In the genomic region with DNA sequence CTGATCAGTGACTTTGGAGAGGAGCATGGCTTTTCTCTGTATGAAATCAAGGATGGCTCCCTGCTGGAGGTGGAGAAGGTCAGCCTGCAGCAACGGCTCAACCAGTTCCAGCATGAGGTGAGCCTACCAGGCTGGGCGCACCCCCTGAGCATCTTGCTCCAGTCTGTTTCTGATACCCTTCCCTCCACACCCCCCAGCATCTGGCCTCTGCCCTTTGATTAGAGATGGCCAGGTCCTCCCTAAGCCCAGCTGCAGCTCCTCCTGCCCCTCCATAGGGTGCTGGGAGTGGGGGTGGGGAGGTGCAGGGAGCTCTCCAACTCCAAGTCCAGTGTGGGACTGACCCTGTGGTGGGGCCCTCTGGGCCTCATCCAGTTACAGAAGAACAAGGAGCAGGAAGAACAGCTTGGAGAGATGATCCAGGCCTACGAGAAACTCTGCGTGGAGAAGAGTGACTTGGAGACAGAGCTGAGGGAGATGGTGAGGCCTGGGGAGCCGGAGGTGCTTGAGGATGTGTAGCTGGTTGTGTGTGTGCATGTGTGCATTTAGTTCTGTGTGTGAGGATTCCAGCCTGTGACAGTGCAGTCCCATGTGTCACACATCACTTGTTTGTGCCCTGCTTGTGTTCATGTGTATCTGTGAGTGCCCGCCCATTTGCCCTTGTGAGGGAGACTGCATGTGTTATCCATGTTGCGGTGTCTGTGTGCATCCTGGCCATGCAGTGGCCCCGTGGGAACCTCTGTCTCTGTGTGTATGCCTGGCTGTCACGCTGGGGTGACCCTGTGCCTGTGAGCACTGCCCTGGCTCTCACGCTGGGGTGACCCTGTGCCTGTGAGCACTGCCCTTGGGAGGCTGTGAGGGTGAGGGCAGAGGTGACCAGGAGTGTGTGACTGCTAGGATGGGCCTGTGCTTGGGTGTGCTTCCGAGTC, we compare ENCODE assay signal across 1 cellular context.
TF ChIP-seq lines count a peak whose summit lies in the region.

No MANE protein-coding gene starts in this region.

TF ChIP-seq in GM12878, 131 proteins besides CTCF, POLR2A, EP300 and RAD21:
- TF ChIP-seq SMC3 (IDR thresholded peaks at IDR 0.05; ENCODE audit: borderline replicate concordance, low read length) (no peak), RBBP5 (conservative IDR thresholded peaks at IDR 0.05) (no peak), PAX5 (IDR thresholded peaks at IDR 0.05; ENCODE audit: borderline replicate concordance, low read depth, low read length) (peak; percentile 88), LARP7 (IDR thresholded peaks at IDR 0.05) (no peak), NR2F1 (conservative IDR thresholded peaks at IDR 0.05) (0 out of 2 replicates have a peak, but pooled peaks have one; percentile 15), ESRRA (IDR thresholded peaks at IDR 0.05; ENCODE audit: low read length) (no peak)
TF ChIP-seq in GM12878: peak in this region for 2.
